Comparison of ENCODE assay signal across 14 cellular contexts in genomic region chr22:49867303-49868250, GRCh38. TPM values are rescaled to one million over a fixed set of nuclear protein-coding genes. Genes with fewer than 3 reads are reported as not detected.
A peak's percentile ranks its signal among the peaks of the same experiment; 100 is the strongest.
DNase-seq lines count a peak whose midpoint lies in the region; ATAC-seq and TF ChIP-seq lines count a peak whose summit lies in the region.
"Had no signal": no experiment of that assay in that cellular context is flagged by ENCODE, and none has a peak within 500 bp of the region (broad histone marks: within the 10 kb centered on the region; RNA-seq: fewer than 3 reads in every experiment).

No MANE protein-coding gene starts in this region.

- TF ChIP-seq EP300 in stomach (IDR thresholded peaks at IDR 0.05): no peak

- CTCF ChIA-PET in Calu3 (lab: Charles Lee): no interaction called here

- H3K4me3 ChIP-seq in stomach: no peak overlapping the region
- H3K4me3 ChIP-seq: esophagus muscularis mucosa had no signal

- TF ChIP-seq POLR2A in stomach (IDR thresholded peaks at IDR 0.05): no peak

- H3K4me3 Mint-ChIP-seq in activated T-cell treated with anti-CD3 and anti-CD28 coated beads, Interleukin-2, amount 50 U/mL, for 4 hours: no peak overlapping the region
- no peak overlapping the region for H3K4me3 Mint-ChIP-seq in Calu3 (ENCODE audit: low read depth, unreplicated experiment)

- no peaks in the 10 kb centered on the region for H3K27me3 ChIP-seq in stomach

- in situ Hi-C loops in ACHN (cut with HindIII; ENCODE audit: low pct_ligation_motif_present, low pct_unique_long_range_greater_than_20kb, low sequenced_read_pairs): no loop called here

- peak; percentile 37 for DNase-seq in activated effector memory CD4-positive, alpha-beta T cell treated with anti-CD3 and anti-CD28 coated beads, Interleukin-2, amount 50 U/mL, for 16 hours
- DNase-seq in activated effector memory CD4-positive, alpha-beta T cell treated with Interleukin-2 at 50 U/mL for 16 hours: no peak
- no peak for DNase-seq in activated T-cell treated with anti-CD3 and anti-CD28 coated beads, Interleukin-2, amount 50 U/mL, for 4 hours
- DNase-seq in left lobe of liver (ENCODE audit: low spot score) (no peak), stomach (no peak), Calu3 (no peak), NCI-H2081 (lab: John Stamatoyannopoulos, UW) (no peak), ACHN (no peak)
- DNase-seq: Caco-2, dermis blood vessel endothelial cell, IMR-90, occipital lobe had no signal

- peaks cover 23% of the 10 kb centered on the region for H3K9me3 Mint-ChIP-seq in activated T-cell treated with anti-CD3 and anti-CD28 coated beads, Interleukin-2, amount 50 U/mL, for 4 hours
- peaks cover 21% of the 10 kb centered on the region for H3K9me3 Mint-ChIP-seq in Calu3 (ENCODE audit: low read depth, unreplicated experiment)

- H3K36me3 ChIP-seq in stomach: peaks cover 0 to 21% (median 3%) of the 10 kb centered on the region in 4 donors

- intact Hi-C loops in stomach (cut with DNase I; ENCODE audit: low total_unique reads): no loop called here
- intact Hi-C loops in Calu3 (cut with micrococcal nuclease; ENCODE audit: unreplicated experiment): no loop called here

- no peak overlapping the region for H3K27ac Mint-ChIP-seq in Calu3 (ENCODE audit: unreplicated experiment)

- H3K4me1 ChIP-seq in stomach: peaks cover 0 to 4% (median 0%) of the 10 kb centered on the region in 4 donors
- H3K4me1 ChIP-seq: Caco-2, esophagus muscularis mucosa had no signal

- H3K9me3 ChIP-seq in stomach: peaks cover 5 to 40% (median 30%) of the 10 kb centered on the region in 4 donors
- H3K9me3 ChIP-seq: Caco-2 had no signal

- peaks cover 22% of the 10 kb centered on the region for H3K36me3 Mint-ChIP-seq in activated T-cell treated with anti-CD3 and anti-CD28 coated beads, Interleukin-2, amount 50 U/mL, for 4 hours (ENCODE audit: insufficient read depth)
- H3K36me3 Mint-ChIP-seq in Calu3 (ENCODE audit: insufficient read depth, unreplicated experiment): peaks cover 32% of the 10 kb centered on the region

- TF ChIP-seq CTCF in stomach (IDR thresholded peaks at IDR 0.05) (no peak), Calu3 (IDR thresholded peaks at IDR 0.05; ENCODE audit: unreplicated experiment) (no peak)

- H3K4me1 Mint-ChIP-seq in activated T-cell treated with anti-CD3 and anti-CD28 coated beads, Interleukin-2, amount 50 U/mL, for 4 hours (ENCODE audit: low read depth): peaks cover 69% of the 10 kb centered on the region
- H3K4me1 Mint-ChIP-seq in Calu3 (ENCODE audit: low read depth, unreplicated experiment): no peaks in the 10 kb centered on the region

- ATAC-seq in activated T-cell treated with anti-CD3 and anti-CD28 coated beads, Interleukin-2, amount 50 U/mL, for 4 hours: peak; percentile 14 to 42
- ATAC-seq in left lobe of liver: peak; percentile 20

- BruUV-seq in Calu3 (replicated peaks; lab: Mats Ljungman, UMichigan): no TSS peak

- H3K27ac ChIP-seq in stomach: peak overlapping the region in 4 of 5 donors; percentile 8 to 64 (median 46)
- H3K27ac ChIP-seq: esophagus muscularis mucosa, RWPE1 had no signal

- no peaks in the 10 kb centered on the region for H3K27me3 Mint-ChIP-seq in activated T-cell treated with anti-CD3 and anti-CD28 coated beads, Interleukin-2, amount 50 U/mL, for 4 hours (ENCODE audit: low read depth)
- H3K27me3 Mint-ChIP-seq in Calu3 (ENCODE audit: unreplicated experiment): no peaks in the 10 kb centered on the region

- WGBS in stomach, 5 donors: 91 to 95% (median 93%) methylated on average over 18 of the region's 18 CpGs

RNA-seq across cellular contexts. Expression of gene ZBED4, which starts 13.9 kb away (rescaled TPM):
- 10 to 100 TPM; 16.5 to 17.7 (median 16.8) TPM for total RNA-seq in activated T-cell treated with anti-CD3 and anti-CD28 coated beads, Interleukin-2, amount 50 U/mL, for 4 hours
- 4.7 TPM for total RNA-seq in left lobe of liver
- 10 to 100 TPM; 11.9 to 31.7 (median 21.6) TPM for total RNA-seq in stomach
- 1 to 10 TPM; 2.2 to 3.2 (median 3.2) TPM for polyA plus RNA-seq in stomach
- 28.1 and 30.0 TPM in 2 replicates for total RNA-seq in Calu3 (2022)

RNA-seq across cellular contexts. Expression of gene BRD1, which starts 39.9 kb away (rescaled TPM):
- total RNA-seq in activated T-cell treated with anti-CD3 and anti-CD28 coated beads, Interleukin-2, amount 50 U/mL, for 4 hours: 10 to 100 TPM; 26.8 to 34.9 (median 32.3) TPM
- total RNA-seq in left lobe of liver: 17.9 TPM
- total RNA-seq in stomach: 10 to 100 TPM; 29.2 to 92.4 (median 49.4) TPM
- polyA plus RNA-seq in stomach: 10 to 100 TPM; 10.0 to 17.7 (median 16.0) TPM
- total RNA-seq in Calu3 (2022): 38.8 and 41.4 TPM in 2 replicates

RNA-seq across cellular contexts. Expression of gene ALG12, which starts 50.7 kb away (rescaled TPM):
- total RNA-seq in activated T-cell treated with anti-CD3 and anti-CD28 coated beads, Interleukin-2, amount 50 U/mL, for 4 hours: 10 to 100 TPM; 13.5 to 18.6 (median 14.6) TPM
- total RNA-seq in left lobe of liver (19.1 TPM), stomach (10 to 100 TPM in 2 of 5 donors, 1 to 10 TPM in 3; 2.3 to 30.7 (median 9.4) TPM), Calu3 (2022) (25.4 and 27.0 TPM in 2 replicates)
- polyA plus RNA-seq in stomach: 1 to 10 TPM; 3.8 to 9.2 (median 8.8) TPM

RNA-seq across cellular contexts. Expression of gene CRELD2, which starts 50.9 kb away (rescaled TPM):
- 10 to 100 TPM; 62.8 to 71.2 (median 64.2) TPM for total RNA-seq in activated T-cell treated with anti-CD3 and anti-CD28 coated beads, Interleukin-2, amount 50 U/mL, for 4 hours
- total RNA-seq in left lobe of liver (65.1 TPM), stomach (10 to 100 TPM; 35.4 to 83.0 (median 81.1) TPM), Calu3 (2022) (57.8 and 64.6 TPM in 2 replicates)
- polyA plus RNA-seq in stomach: 10 to 100 TPM; 19.4 to 30.4 (median 29.0) TPM
